In the genomic region with DNA sequence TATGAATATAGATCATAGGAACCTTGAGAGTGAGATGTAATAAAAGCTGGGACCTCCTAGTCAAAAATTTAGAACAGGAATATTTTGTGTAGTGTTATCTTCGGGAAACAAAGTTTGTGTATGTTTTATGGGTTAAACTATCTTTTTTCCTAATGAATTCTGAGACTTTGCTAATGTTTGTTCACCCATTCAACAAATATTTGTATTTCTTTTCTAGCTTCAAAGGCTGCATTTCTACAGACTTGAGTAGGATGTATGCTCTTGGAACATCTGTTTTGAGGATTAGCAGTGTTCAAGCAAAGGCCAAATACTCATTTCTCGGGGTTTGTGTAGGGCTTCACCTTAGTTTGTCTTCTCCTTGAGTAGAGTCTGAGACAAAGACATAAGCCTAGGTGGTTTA, we compare ENCODE assay signal across 3 cellular contexts.
TF ChIP-seq lines count a peak whose summit lies in the region.

No MANE protein-coding gene starts in this region.

TF ChIP-seq in A549, 52 proteins besides CTCF, POLR2A, EP300 and RAD21 (continued from another document):
- TF ChIP-seq ESRRA (IDR thresholded peaks at IDR 0.05; ENCODE audit: borderline replicate concordance, low read length) = no peak
- no peak for TF ChIP-seq ZFP36 (IDR thresholded peaks at IDR 0.05; ENCODE audit: borderline replicate concordance, partially characterized antibody)

TF ChIP-seq in HepG2, 621 proteins besides CTCF, POLR2A, EP300 and RAD21 (continued from another document and continues in another):
- TF ChIP-seq, protein P1, sequence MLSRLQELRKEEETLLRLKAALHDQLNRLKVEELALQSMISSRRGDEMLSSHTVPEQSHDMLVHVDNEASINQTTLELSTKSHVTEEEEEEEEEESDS (CRISPR knock-in tag; IDR thresholded peaks at IDR 0.05; ENCODE audit: borderline replicate concordance) = no peak
- TF ChIP-seq, protein P2, sequence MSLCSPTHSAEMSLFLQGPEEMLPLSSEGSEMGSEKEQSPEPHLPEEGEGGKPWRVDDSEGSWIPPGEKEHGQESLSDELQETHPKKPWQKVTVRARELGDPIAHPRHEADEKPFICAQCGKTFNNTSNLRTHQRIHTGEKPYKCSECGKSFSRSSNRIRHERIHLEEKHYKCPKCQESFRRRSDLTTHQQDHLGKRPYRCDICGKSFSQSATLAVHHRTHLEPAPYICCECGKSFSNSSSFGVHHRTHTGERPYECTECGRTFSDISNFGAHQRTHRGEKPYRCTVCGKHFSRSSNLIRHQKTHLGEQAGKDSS (CRISPR knock-in tag; IDR thresholded peaks at IDR 0.05; ENCODE audit: borderline replicate concordance, low read depth) = no peak
- TF ChIP-seq NCOR1 (IDR thresholded peaks at IDR 0.05; ENCODE audit: borderline replicate concordance, low read length) (no peak), ZNF569 (CRISPR knock-in tag; IDR thresholded peaks at IDR 0.05; ENCODE audit: borderline replicate concordance) (no peak), NR2F6 (IDR thresholded peaks at IDR 0.05) (peak; percentile 10; the same call in 1 of the 2 replicates), NR2F6 (CRISPR knock-in tag; IDR thresholded peaks at IDR 0.05) (no peak), TBL1XR1 (IDR thresholded peaks at IDR 0.05; ENCODE audit: borderline replicate concordance, low read length, partially characterized antibody) (no peak), ZFYVE20 (CRISPR knock-in tag; IDR thresholded peaks at IDR 0.05; ENCODE audit: borderline replicate concordance, low read depth) (no peak), SRF (IDR thresholded peaks at IDR 0.05; ENCODE audit: low read depth, low read length) (no peak), ZNF746 (CRISPR knock-in tag; IDR thresholded peaks at IDR 0.05) (no peak), ZSCAN20 (CRISPR knock-in tag; IDR thresholded peaks at IDR 0.05; ENCODE audit: borderline replicate concordance) (no peak), NFIC (IDR thresholded peaks at IDR 0.05; ENCODE audit: low read length) (peak; percentile 51; the same call in 1 of the 2 replicates), ZNF670 (CRISPR knock-in tag; IDR thresholded peaks at IDR 0.05; ENCODE audit: borderline replicate concordance) (no peak), GATAD2A (CRISPR knock-in tag; IDR thresholded peaks at IDR 0.05) (peak; percentile 81; the same call in 1 of the 2 replicates)
- TF ChIP-seq, protein P3, sequence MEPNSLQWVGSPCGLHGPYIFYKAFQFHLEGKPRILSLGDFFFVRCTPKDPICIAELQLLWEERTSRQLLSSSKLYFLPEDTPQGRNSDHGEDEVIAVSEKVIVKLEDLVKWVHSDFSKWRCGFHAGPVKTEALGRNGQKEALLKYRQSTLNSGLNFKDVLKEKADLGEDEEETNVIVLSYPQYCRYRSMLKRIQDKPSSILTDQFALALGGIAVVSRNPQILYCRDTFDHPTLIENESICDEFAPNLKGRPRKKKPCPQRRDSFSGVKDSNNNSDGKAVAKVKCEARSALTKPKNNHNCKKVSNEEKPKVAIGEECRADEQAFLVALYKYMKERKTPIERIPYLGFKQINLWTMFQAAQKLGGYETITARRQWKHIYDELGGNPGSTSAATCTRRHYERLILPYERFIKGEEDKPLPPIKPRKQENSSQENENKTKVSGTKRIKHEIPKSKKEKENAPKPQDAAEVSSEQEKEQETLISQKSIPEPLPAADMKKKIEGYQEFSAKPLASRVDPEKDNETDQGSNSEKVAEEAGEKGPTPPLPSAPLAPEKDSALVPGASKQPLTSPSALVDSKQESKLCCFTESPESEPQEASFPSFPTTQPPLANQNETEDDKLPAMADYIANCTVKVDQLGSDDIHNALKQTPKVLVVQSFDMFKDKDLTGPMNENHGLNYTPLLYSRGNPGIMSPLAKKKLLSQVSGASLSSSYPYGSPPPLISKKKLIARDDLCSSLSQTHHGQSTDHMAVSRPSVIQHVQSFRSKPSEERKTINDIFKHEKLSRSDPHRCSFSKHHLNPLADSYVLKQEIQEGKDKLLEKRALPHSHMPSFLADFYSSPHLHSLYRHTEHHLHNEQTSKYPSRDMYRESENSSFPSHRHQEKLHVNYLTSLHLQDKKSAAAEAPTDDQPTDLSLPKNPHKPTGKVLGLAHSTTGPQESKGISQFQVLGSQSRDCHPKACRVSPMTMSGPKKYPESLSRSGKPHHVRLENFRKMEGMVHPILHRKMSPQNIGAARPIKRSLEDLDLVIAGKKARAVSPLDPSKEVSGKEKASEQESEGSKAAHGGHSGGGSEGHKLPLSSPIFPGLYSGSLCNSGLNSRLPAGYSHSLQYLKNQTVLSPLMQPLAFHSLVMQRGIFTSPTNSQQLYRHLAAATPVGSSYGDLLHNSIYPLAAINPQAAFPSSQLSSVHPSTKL (CRISPR knock-in tag; IDR thresholded peaks at IDR 0.05) = peak; percentile 80
- TF ChIP-seq, protein P4, sequence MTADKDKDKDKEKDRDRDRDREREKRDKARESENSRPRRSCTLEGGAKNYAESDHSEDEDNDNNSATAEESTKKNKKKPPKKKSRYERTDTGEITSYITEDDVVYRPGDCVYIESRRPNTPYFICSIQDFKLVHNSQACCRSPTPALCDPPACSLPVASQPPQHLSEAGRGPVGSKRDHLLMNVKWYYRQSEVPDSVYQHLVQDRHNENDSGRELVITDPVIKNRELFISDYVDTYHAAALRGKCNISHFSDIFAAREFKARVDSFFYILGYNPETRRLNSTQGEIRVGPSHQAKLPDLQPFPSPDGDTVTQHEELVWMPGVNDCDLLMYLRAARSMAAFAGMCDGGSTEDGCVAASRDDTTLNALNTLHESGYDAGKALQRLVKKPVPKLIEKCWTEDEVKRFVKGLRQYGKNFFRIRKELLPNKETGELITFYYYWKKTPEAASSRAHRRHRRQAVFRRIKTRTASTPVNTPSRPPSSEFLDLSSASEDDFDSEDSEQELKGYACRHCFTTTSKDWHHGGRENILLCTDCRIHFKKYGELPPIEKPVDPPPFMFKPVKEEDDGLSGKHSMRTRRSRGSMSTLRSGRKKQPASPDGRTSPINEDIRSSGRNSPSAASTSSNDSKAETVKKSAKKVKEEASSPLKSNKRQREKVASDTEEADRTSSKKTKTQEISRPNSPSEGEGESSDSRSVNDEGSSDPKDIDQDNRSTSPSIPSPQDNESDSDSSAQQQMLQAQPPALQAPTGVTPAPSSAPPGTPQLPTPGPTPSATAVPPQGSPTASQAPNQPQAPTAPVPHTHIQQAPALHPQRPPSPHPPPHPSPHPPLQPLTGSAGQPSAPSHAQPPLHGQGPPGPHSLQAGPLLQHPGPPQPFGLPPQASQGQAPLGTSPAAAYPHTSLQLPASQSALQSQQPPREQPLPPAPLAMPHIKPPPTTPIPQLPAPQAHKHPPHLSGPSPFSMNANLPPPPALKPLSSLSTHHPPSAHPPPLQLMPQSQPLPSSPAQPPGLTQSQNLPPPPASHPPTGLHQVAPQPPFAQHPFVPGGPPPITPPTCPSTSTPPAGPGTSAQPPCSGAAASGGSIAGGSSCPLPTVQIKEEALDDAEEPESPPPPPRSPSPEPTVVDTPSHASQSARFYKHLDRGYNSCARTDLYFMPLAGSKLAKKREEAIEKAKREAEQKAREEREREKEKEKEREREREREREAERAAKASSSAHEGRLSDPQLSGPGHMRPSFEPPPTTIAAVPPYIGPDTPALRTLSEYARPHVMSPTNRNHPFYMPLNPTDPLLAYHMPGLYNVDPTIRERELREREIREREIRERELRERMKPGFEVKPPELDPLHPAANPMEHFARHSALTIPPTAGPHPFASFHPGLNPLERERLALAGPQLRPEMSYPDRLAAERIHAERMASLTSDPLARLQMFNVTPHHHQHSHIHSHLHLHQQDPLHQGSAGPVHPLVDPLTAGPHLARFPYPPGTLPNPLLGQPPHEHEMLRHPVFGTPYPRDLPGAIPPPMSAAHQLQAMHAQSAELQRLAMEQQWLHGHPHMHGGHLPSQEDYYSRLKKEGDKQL (CRISPR knock-in tag; IDR thresholded peaks at IDR 0.05; ENCODE audit: low read depth) = peak; percentile 29; the same call in 1 of the 2 replicates

TF ChIP-seq in GM12891, 5 proteins besides CTCF, POLR2A, EP300 and RAD21 (continued from another document):
- TF ChIP-seq PAX5 (IDR thresholded peaks at IDR 0.05; ENCODE audit: insufficient read depth, low read length, severe bottlenecking) = no peak
- TF ChIP-seq SPI1 (IDR thresholded peaks at IDR 0.05; ENCODE audit: low read depth, low read length) = no peak
- no peak for TF ChIP-seq POU2F2 (IDR thresholded peaks at IDR 0.05; ENCODE audit: low read depth, low read length)
